1 cellular context compared by ENCODE assay signal in the genomic region with DNA sequence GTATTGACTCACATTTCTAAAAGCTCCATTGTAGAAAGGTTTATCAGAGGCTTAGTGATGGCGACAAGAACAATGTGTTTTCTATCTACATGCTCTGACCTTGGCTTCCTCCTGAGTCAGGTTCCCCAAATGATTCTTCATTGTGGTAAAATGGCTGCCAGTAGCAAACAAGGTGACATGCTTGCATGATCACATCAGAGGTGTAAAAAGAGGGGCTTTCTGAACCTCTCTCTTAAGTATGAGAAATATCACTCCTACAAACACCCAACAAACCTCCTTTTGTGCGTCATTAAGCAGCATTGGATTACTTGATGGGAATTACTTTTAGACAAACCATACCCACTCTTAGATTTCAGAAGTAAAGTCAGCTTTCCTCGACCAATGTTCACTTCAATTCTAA.
TF ChIP-seq lines count a peak whose summit lies in the region.

No MANE protein-coding gene starts in this region.

TF ChIP-seq in GM23338, 12 proteins besides CTCF, POLR2A, EP300 and RAD21:
- TF ChIP-seq, protein P1, sequence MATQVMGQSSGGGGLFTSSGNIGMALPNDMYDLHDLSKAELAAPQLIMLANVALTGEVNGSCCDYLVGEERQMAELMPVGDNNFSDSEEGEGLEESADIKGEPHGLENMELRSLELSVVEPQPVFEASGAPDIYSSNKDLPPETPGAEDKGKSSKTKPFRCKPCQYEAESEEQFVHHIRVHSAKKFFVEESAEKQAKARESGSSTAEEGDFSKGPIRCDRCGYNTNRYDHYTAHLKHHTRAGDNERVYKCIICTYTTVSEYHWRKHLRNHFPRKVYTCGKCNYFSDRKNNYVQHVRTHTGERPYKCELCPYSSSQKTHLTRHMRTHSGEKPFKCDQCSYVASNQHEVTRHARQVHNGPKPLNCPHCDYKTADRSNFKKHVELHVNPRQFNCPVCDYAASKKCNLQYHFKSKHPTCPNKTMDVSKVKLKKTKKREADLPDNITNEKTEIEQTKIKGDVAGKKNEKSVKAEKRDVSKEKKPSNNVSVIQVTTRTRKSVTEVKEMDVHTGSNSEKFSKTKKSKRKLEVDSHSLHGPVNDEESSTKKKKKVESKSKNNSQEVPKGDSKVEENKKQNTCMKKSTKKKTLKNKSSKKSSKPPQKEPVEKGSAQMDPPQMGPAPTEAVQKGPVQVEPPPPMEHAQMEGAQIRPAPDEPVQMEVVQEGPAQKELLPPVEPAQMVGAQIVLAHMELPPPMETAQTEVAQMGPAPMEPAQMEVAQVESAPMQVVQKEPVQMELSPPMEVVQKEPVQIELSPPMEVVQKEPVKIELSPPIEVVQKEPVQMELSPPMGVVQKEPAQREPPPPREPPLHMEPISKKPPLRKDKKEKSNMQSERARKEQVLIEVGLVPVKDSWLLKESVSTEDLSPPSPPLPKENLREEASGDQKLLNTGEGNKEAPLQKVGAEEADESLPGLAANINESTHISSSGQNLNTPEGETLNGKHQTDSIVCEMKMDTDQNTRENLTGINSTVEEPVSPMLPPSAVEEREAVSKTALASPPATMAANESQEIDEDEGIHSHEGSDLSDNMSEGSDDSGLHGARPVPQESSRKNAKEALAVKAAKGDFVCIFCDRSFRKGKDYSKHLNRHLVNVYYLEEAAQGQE (IDR thresholded peaks at IDR 0.05; ENCODE audit: unreplicated experiment), result no peak
- TF ChIP-seq POLR2AphosphoS5 (IDR thresholded peaks at IDR 0.05; ENCODE audit: low read depth) (no peak), ZNF462 (CRISPR knock-in tag; IDR thresholded peaks at IDR 0.05) (no peak)
TF ChIP-seq in GM23338: peak in this region for 0.
